ENCODE assay signal across 2 cellular contexts in the genomic region with DNA sequence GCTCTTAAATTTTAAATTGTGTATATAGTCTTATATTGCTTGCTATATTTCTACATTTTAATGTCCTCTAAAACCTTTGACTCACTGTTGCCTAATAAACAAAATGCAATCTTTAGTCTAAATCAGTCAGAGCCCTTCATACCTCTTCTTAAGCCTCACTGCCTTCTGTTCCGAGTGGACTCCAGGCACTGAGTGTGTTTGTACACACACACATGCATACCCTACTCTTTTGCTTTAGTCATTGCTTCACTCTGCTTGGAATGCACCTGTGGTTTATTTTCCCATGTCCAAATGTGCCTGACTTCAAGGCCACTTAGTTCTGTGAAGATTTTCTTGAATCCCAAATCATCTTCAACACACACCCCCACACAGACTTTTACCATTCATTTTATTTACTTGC.
TF ChIP-seq lines count a peak whose summit lies in the region.

No MANE protein-coding gene starts in this region.

TF ChIP-seq in HepG2, 621 proteins besides CTCF, POLR2A, EP300 and RAD21:
- TF ChIP-seq HDAC2 (CRISPR knock-in tag; IDR thresholded peaks at IDR 0.05) (no peak), ZNF550 (CRISPR knock-in tag; IDR thresholded peaks at IDR 0.05; ENCODE audit: borderline replicate concordance) (no peak), ZIK1 (CRISPR knock-in tag; IDR thresholded peaks at IDR 0.05; ENCODE audit: borderline replicate concordance, low read depth) (no peak), ZNF75D (CRISPR knock-in tag; IDR thresholded peaks at IDR 0.05; ENCODE audit: borderline replicate concordance) (no peak), LCORL (IDR thresholded peaks at IDR 0.05) (no peak), LCORL (CRISPR knock-in tag; IDR thresholded peaks at IDR 0.05) (no peak), CREB1 (IDR thresholded peaks at IDR 0.05) (no peak), CREB1 (CRISPR knock-in tag; IDR thresholded peaks at IDR 0.05) (no peak), MED13 (CRISPR knock-in tag; IDR thresholded peaks at IDR 0.05) (no peak), ZNF160 (CRISPR knock-in tag; IDR thresholded peaks at IDR 0.05) (no peak)
- TF ChIP-seq, protein P1, sequence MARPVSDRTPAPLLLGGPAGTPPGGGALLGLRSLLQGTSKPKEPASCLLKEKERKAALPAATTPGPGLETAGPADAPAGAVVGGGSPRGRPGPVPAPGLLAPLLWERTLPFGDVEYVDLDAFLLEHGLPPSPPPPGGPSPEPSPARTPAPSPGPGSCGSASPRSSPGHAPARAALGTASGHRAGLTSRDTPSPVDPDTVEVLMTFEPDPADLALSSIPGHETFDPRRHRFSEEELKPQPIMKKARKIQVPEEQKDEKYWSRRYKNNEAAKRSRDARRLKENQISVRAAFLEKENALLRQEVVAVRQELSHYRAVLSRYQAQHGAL (CRISPR knock-in tag; IDR thresholded peaks at IDR 0.05; ENCODE audit: not compliant biosample characterization) = no peak
- TF ChIP-seq, protein P2, sequence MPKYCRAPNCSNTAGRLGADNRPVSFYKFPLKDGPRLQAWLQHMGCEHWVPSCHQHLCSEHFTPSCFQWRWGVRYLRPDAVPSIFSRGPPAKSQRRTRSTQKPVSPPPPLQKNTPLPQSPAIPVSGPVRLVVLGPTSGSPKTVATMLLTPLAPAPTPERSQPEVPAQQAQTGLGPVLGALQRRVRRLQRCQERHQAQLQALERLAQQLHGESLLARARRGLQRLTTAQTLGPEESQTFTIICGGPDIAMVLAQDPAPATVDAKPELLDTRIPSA (CRISPR knock-in tag; IDR thresholded peaks at IDR 0.05; ENCODE audit: borderline replicate concordance) = no peak

TF ChIP-seq in GM23338, 12 proteins besides CTCF, POLR2A, EP300 and RAD21:
- TF ChIP-seq, protein P3, sequence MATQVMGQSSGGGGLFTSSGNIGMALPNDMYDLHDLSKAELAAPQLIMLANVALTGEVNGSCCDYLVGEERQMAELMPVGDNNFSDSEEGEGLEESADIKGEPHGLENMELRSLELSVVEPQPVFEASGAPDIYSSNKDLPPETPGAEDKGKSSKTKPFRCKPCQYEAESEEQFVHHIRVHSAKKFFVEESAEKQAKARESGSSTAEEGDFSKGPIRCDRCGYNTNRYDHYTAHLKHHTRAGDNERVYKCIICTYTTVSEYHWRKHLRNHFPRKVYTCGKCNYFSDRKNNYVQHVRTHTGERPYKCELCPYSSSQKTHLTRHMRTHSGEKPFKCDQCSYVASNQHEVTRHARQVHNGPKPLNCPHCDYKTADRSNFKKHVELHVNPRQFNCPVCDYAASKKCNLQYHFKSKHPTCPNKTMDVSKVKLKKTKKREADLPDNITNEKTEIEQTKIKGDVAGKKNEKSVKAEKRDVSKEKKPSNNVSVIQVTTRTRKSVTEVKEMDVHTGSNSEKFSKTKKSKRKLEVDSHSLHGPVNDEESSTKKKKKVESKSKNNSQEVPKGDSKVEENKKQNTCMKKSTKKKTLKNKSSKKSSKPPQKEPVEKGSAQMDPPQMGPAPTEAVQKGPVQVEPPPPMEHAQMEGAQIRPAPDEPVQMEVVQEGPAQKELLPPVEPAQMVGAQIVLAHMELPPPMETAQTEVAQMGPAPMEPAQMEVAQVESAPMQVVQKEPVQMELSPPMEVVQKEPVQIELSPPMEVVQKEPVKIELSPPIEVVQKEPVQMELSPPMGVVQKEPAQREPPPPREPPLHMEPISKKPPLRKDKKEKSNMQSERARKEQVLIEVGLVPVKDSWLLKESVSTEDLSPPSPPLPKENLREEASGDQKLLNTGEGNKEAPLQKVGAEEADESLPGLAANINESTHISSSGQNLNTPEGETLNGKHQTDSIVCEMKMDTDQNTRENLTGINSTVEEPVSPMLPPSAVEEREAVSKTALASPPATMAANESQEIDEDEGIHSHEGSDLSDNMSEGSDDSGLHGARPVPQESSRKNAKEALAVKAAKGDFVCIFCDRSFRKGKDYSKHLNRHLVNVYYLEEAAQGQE (IDR thresholded peaks at IDR 0.05; ENCODE audit: unreplicated experiment) = no peak
- TF ChIP-seq, protein P4, sequence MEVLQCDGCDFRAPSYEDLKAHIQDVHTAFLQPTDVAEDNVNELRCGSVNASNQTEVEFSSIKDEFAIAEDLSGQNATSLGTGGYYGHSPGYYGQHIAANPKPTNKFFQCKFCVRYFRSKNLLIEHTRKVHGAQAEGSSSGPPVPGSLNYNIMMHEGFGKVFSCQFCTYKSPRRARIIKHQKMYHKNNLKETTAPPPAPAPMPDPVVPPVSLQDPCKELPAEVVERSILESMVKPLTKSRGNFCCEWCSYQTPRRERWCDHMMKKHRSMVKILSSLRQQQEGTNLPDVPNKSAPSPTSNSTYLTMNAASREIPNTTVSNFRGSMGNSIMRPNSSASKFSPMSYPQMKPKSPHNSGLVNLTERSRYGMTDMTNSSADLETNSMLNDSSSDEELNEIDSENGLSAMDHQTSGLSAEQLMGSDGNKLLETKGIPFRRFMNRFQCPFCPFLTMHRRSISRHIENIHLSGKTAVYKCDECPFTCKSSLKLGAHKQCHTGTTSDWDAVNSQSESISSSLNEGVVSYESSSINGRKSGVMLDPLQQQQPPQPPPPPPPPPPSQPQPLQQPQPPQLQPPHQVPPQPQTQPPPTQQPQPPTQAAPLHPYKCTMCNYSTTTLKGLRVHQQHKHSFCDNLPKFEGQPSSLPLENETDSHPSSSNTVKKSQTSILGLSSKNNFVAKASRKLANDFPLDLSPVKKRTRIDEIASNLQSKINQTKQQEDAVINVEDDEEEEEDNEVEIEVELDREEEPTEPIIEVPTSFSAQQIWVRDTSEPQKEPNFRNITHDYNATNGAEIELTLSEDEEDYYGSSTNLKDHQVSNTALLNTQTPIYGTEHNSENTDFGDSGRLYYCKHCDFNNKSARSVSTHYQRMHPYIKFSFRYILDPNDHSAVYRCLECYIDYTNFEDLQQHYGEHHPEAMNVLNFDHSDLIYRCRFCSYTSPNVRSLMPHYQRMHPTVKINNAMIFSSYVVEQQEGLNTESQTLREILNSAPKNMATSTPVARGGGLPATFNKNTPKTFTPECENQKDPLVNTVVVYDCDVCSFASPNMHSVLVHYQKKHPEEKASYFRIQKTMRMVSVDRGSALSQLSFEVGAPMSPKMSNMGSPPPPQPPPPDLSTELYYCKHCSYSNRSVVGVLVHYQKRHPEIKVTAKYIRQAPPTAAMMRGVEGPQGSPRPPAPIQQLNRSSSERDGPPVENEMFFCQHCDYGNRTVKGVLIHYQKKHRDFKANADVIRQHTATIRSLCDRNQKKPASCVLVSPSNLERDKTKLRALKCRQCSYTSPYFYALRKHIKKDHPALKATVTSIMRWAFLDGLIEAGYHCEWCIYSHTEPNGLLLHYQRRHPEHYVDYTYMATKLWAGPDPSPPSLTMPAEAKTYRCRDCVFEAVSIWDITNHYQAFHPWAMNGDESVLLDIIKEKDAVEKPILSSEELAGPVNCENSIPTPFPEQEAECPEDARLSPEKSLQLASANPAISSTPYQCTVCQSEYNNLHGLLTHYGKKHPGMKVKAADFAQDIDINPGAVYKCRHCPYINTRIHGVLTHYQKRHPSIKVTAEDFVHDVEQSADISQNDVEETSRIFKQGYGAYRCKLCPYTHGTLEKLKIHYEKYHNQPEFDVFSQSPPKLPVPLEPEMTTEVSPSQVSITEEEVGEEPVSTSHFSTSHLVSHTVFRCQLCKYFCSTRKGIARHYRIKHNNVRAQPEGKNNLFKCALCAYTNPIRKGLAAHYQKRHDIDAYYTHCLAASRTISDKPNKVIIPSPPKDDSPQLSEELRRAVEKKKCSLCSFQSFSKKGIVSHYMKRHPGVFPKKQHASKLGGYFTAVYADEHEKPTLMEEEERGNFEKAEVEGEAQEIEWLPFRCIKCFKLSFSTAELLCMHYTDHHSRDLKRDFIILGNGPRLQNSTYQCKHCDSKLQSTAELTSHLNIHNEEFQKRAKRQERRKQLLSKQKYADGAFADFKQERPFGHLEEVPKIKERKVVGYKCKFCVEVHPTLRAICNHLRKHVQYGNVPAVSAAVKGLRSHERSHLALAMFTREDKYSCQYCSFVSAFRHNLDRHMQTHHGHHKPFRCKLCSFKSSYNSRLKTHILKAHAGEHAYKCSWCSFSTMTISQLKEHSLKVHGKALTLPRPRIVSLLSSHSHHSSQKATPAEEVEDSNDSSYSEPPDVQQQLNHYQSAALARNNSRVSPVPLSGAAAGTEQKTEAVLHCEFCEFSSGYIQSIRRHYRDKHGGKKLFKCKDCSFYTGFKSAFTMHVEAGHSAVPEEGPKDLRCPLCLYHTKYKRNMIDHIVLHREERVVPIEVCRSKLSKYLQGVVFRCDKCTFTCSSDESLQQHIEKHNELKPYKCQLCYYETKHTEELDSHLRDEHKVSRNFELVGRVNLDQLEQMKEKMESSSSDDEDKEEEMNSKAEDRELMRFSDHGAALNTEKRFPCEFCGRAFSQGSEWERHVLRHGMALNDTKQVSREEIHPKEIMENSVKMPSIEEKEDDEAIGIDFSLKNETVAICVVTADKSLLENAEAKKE (CRISPR knock-in tag; IDR thresholded peaks at IDR 0.05) = no peak
- no peak for TF ChIP-seq CREB1 (CRISPR knock-in tag; IDR thresholded peaks at IDR 0.05; ENCODE audit: low read depth)
- TF ChIP-seq POLR2AphosphoS5 (IDR thresholded peaks at IDR 0.05; ENCODE audit: low read depth) = no peak
- TF ChIP-seq ZNF331 (CRISPR knock-in tag; IDR thresholded peaks at IDR 0.05; ENCODE audit: low read depth) = no peak
- no peak for TF ChIP-seq EZH2 (IDR thresholded peaks at IDR 0.05; ENCODE audit: low read depth, unreplicated experiment)
- no peak for TF ChIP-seq EZH2phosphoT487 (IDR thresholded peaks at IDR 0.05; ENCODE audit: unreplicated experiment)
- no peak for TF ChIP-seq JUNB (IDR thresholded peaks at IDR 0.05; ENCODE audit: unreplicated experiment)
- no peak for TF ChIP-seq STAT1 (IDR thresholded peaks at IDR 0.05; ENCODE audit: unreplicated experiment)
- TF ChIP-seq NANOG (IDR thresholded peaks at IDR 0.05; ENCODE audit: borderline replicate concordance) = no peak
- TF ChIP-seq ZNF114 (CRISPR knock-in tag; IDR thresholded peaks at IDR 0.05) = no peak
- TF ChIP-seq, protein P5, sequence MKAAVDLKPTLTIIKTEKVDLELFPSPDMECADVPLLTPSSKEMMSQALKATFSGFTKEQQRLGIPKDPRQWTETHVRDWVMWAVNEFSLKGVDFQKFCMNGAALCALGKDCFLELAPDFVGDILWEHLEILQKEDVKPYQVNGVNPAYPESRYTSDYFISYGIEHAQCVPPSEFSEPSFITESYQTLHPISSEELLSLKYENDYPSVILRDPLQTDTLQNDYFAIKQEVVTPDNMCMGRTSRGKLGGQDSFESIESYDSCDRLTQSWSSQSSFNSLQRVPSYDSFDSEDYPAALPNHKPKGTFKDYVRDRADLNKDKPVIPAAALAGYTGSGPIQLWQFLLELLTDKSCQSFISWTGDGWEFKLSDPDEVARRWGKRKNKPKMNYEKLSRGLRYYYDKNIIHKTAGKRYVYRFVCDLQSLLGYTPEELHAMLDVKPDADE (IDR thresholded peaks at IDR 0.05) = no peak
